Comparison of ENCODE assay signal across 9 cellular contexts in genomic region chr6:133817460-133818047, GRCh38.
DNase-seq lines count a peak whose midpoint lies in the region; ATAC-seq and TF ChIP-seq lines count a peak whose summit lies in the region.
"Had no signal": no experiment of that assay in that cellular context is flagged by ENCODE, and none has a peak within 500 bp of the region (broad histone marks: within the 10 kb centered on the region; RNA-seq: fewer than 3 reads in every experiment).

No MANE protein-coding gene starts in this region.

- H3K9me3 Mint-ChIP-seq in activated CD4-positive, alpha-beta T cell treated with anti-CD3 and anti-CD28 coated beads, Interleukin-2, amount 10 ng/mL, durations not matched to agents 24 days and 14 days: no peaks in the 10 kb centered on the region

- H3K4me1 Mint-ChIP-seq in activated CD4-positive, alpha-beta T cell treated with anti-CD3 and anti-CD28 coated beads, Interleukin-2, amount 10 ng/mL, durations not matched to agents 24 days and 14 days: no peaks in the 10 kb centered on the region

- TF ChIP-seq CTCF in fibroblast of mammary gland (conservative IDR thresholded peaks at IDR 0.05; ENCODE audit: control insufficient read depth, insufficient read depth, low read depth, low read length): peak; percentile 51

- H3K4me3 ChIP-seq in fibroblast of mammary gland (ENCODE audit: control insufficient read depth, low read depth, low read length): no peak overlapping the region
- H3K4me3 ChIP-seq: SK-N-MC had no signal

- intact Hi-C loops in activated CD4-positive, alpha-beta T cell treated with anti-CD3 and anti-CD28 coated beads, Interleukin-2, amount 10 ng/mL, durations not matched to agents 24 days and 14 days (cut with micrococcal nuclease): no loop called here

- H3K36me3 Mint-ChIP-seq in activated CD4-positive, alpha-beta T cell treated with anti-CD3 and anti-CD28 coated beads, Interleukin-2, amount 10 ng/mL, durations not matched to agents 24 days and 14 days (ENCODE audit: low read depth): no peaks in the 10 kb centered on the region

- DNase-seq in activated CD4-positive, alpha-beta T cell treated with anti-CD3 and anti-CD28 coated beads, Interleukin-2, amount 10 ng/mL, durations not matched to agents 24 days and 14 days: peak; percentile 78
- DNase-seq in fibroblast of mammary gland (ENCODE audit: low read depth) (no peak), cortex of kidney (lab: John Stamatoyannopoulos, UW) (no peak), Ammon's horn (ENCODE audit: low spot score) (no peak), NCI-H2227 treated with DMSO at 0.1 percent for 48 hours (lab: John Stamatoyannopoulos, UW) (no peak)
- peak; percentile 24 for DNase-seq in stimulated activated CD8-positive, alpha-beta memory T cell treated with anti-CD3 and anti-CD28 coated beads, Interleukin-15, amount 100 ng/mL, for 24 hours (ENCODE audit: low read depth)

- no peak overlapping the region for H3K4me3 Mint-ChIP-seq in activated CD4-positive, alpha-beta T cell treated with anti-CD3 and anti-CD28 coated beads, Interleukin-2, amount 10 ng/mL, durations not matched to agents 24 days and 14 days

- ATAC-seq in GM18502 (IDR thresholded peaks at IDR 0.05; ENCODE audit: poor library complexity, unreplicated experiment) (peak; percentile 64), HG03039 (IDR thresholded peaks at IDR 0.05; ENCODE audit: unreplicated experiment) (peak; percentile 53)

- H3K27ac Mint-ChIP-seq in activated CD4-positive, alpha-beta T cell treated with anti-CD3 and anti-CD28 coated beads, Interleukin-2, amount 10 ng/mL, durations not matched to agents 24 days and 14 days: no peak overlapping the region

- H3K27me3 Mint-ChIP-seq in activated CD4-positive, alpha-beta T cell treated with anti-CD3 and anti-CD28 coated beads, Interleukin-2, amount 10 ng/mL, durations not matched to agents 24 days and 14 days: no peaks in the 10 kb centered on the region

Comparison
In these comparisons a context has a peak if more than half of its experiments do, and no peak if none do; other contexts are left out.
1. DNase-seq: peak in activated CD4-positive, alpha-beta T cell treated with anti-CD3 and anti-CD28 coated beads, Interleukin-2, amount 10 ng/mL, durations not matched to agents 24 days and 14 days (single experiment) and stimulated activated CD8-positive, alpha-beta memory T cell treated with anti-CD3 and anti-CD28 coated beads, Interleukin-15, amount 100 ng/mL, for 24 hours (single experiment); none in fibroblast of mammary gland (single experiment), cortex of kidney (single experiment), Ammon's horn (single experiment) and NCI-H2227 treated with DMSO at 0.1 percent for 48 hours (single experiment).